1 cellular context compared by ENCODE assay signal in genomic region chr21:14547834-14548513, GRCh38.
A peak's percentile ranks its signal among the peaks of the same experiment; 100 is the strongest.
TF ChIP-seq lines count a peak whose summit lies in the region.

No MANE protein-coding gene starts in this region.

TF ChIP-seq in K562, 482 proteins besides CTCF, POLR2A, EP300 and RAD21 (continued from another document):
- TF ChIP-seq STAT5A (IDR thresholded peaks at IDR 0.05; ENCODE audit: borderline replicate concordance, low read length) (no peak), SIN3B (IDR thresholded peaks at IDR 0.05; ENCODE audit: low read depth) (no peak), C11orf30 (IDR thresholded peaks at IDR 0.05; ENCODE audit: low read depth) (peak; percentile 44; the same call in 1 of the 2 replicates), GMEB1 (CRISPR knock-in tag; IDR thresholded peaks at IDR 0.05) (no peak)
TF ChIP-seq in K562: peak in this region for 2.
